ENCODE assay signal across 8 cellular contexts in genomic region chr7:158829342-158830210, GRCh38. TPM values are rescaled to one million over a fixed set of nuclear protein-coding genes. Genes with fewer than 3 reads are reported as not detected.
DNase-seq lines count a peak whose midpoint lies in the region; ATAC-seq and TF ChIP-seq lines count a peak whose summit lies in the region.

TSS of gene ESYT2 (minus strand) at chr7:158829509. CDS start at chr7:158829418, 91 bp downstream.

- peak within 1 kb of the TSS; percentile 89 for H3K27ac Mint-ChIP-seq in activated T-helper 17 cell treated with anti-CD3 and anti-CD28 coated beads, Interleukin-2, amount 50 U/mL, for 72 hours
- H3K27ac Mint-ChIP-seq in nephron, result peak within 1 kb of the TSS; percentile 72 to 93 (median 91)
- H3K27ac Mint-ChIP-seq in stimulated activated naive CD8-positive, alpha-beta T cell treated with anti-CD3 and anti-CD28 coated beads, Interleukin-15, amount 100 ng/mL, for 72 hours, result peak within 1 kb of the TSS; percentile 93 to 96

- H3K36me3 Mint-ChIP-seq in activated T-helper 17 cell treated with anti-CD3 and anti-CD28 coated beads, Interleukin-2, amount 50 U/mL, for 72 hours (ENCODE audit: low read depth), result peaks cover 32% of the 10 kb centered on the region
- H3K36me3 Mint-ChIP-seq in nephron (ENCODE audit: low read depth), result no peaks in the 10 kb centered on the region

- ATAC-seq in activated T-helper 17 cell treated with anti-CD3 and anti-CD28 coated beads, Interleukin-2, amount 50 U/mL, for 72 hours (replicated peaks), result peak; percentile 87
- peak; percentile 89 for ATAC-seq in stimulated activated naive CD8-positive, alpha-beta T cell treated with anti-CD3 and anti-CD28 coated beads, Interleukin-15, amount 100 ng/mL, for 72 hours

- DNase-seq in EH (ENCODE audit: low read depth), result peak; percentile 97
- peak; percentile 99 for DNase-seq in GM23248
- DNase-seq in Kasumi-1 (lab: John Stamatoyannopoulos, UW), result peak; percentile 82 to 89
- DNase-seq in RPMI8226, result peak; percentile 99
- peak; percentile 95 for DNase-seq in fibroblast of mammary gland (ENCODE audit: low read depth)
- peak; percentile 97 to 100 for DNase-seq in stimulated activated naive CD8-positive, alpha-beta T cell treated with anti-CD3 and anti-CD28 coated beads, Interleukin-15, amount 100 ng/mL, for 72 hours

- H3K4me1 Mint-ChIP-seq in activated T-helper 17 cell treated with anti-CD3 and anti-CD28 coated beads, Interleukin-2, amount 50 U/mL, for 72 hours, result peaks cover 12% of the 10 kb centered on the region
- H3K4me1 Mint-ChIP-seq in nephron, result peaks cover 11% of the 10 kb centered on the region
- peaks cover 49% of the 10 kb centered on the region for H3K4me1 Mint-ChIP-seq in stimulated activated naive CD8-positive, alpha-beta T cell treated with anti-CD3 and anti-CD28 coated beads, Interleukin-15, amount 100 ng/mL, for 72 hours

- in situ Hi-C loops in GM23248 (cut with MboI), result no loop called here

- TF ChIP-seq CTCF in fibroblast of mammary gland (conservative IDR thresholded peaks at IDR 0.05; ENCODE audit: control insufficient read depth, insufficient read depth, low read depth, low read length), result no peak
- TF ChIP-seq CTCF in nephron (IDR thresholded peaks at IDR 0.05; ENCODE audit: unreplicated experiment in 3 of 3), result no peak

- no peaks in the 10 kb centered on the region for H3K27me3 ChIP-seq in GM23248 (replicated peaks; ENCODE audit: insufficient read depth)

- peak within 1 kb of the TSS; percentile 90 for H3K4me3 ChIP-seq in GM23248
- peak within 1 kb of the TSS; percentile 55 for H3K4me3 ChIP-seq in fibroblast of mammary gland (ENCODE audit: control insufficient read depth, low read depth, low read length)

- 1% methylated on average over 35 to 62 of the region's 120 CpGs for WGBS in GM23248 (ENCODE audit: low coverage in 1 of 2, low lambda C conversion rate in 2 of 2, missing lambda C conversion rate in 2 of 2), 2 experiments

- H3K9me3 Mint-ChIP-seq in activated T-helper 17 cell treated with anti-CD3 and anti-CD28 coated beads, Interleukin-2, amount 50 U/mL, for 72 hours, result no peaks in the 10 kb centered on the region
- no peaks in the 10 kb centered on the region for H3K9me3 Mint-ChIP-seq in nephron
- H3K9me3 Mint-ChIP-seq in stimulated activated naive CD8-positive, alpha-beta T cell treated with anti-CD3 and anti-CD28 coated beads, Interleukin-15, amount 100 ng/mL, for 72 hours, result no peaks in the 10 kb centered on the region

- no peaks in the 10 kb centered on the region for H4K20me1 ChIP-seq in GM23248 (ENCODE audit: insufficient read depth)

- no peaks in the 10 kb centered on the region for H3K27me3 Mint-ChIP-seq in activated T-helper 17 cell treated with anti-CD3 and anti-CD28 coated beads, Interleukin-2, amount 50 U/mL, for 72 hours
- no peaks in the 10 kb centered on the region for H3K27me3 Mint-ChIP-seq in nephron (ENCODE audit: low read depth)
- no peaks in the 10 kb centered on the region for H3K27me3 Mint-ChIP-seq in stimulated activated naive CD8-positive, alpha-beta T cell treated with anti-CD3 and anti-CD28 coated beads, Interleukin-15, amount 100 ng/mL, for 72 hours

- no peaks in the 10 kb centered on the region for H3K9me2 ChIP-seq in GM23248 (ENCODE audit: insufficient read depth)

- H3K36me3 ChIP-seq in GM23248 (ENCODE audit: low read depth), result no peaks in the 10 kb centered on the region

- H3K9me3 ChIP-seq in GM23248 (ENCODE audit: low read depth), result no peaks in the 10 kb centered on the region

- H3K4me2 ChIP-seq in GM23248 (ENCODE audit: unreplicated experiment), result peak within 1 kb of the TSS; percentile 89

- H3K4me3 Mint-ChIP-seq in activated T-helper 17 cell treated with anti-CD3 and anti-CD28 coated beads, Interleukin-2, amount 50 U/mL, for 72 hours, result peak within 1 kb of the TSS; percentile 84
- peak within 1 kb of the TSS; percentile 86 to 90 (median 90) for H3K4me3 Mint-ChIP-seq in nephron
- H3K4me3 Mint-ChIP-seq in stimulated activated naive CD8-positive, alpha-beta T cell treated with anti-CD3 and anti-CD28 coated beads, Interleukin-15, amount 100 ng/mL, for 72 hours, result peak within 1 kb of the TSS; percentile 91 to 97

- H3K27ac ChIP-seq in GM23248, result peak within 1 kb of the TSS; percentile 96

- H3K79me2 ChIP-seq in GM23248 (ENCODE audit: insufficient read depth), result peaks cover 41% of the 10 kb centered on the region

- peak within 1 kb of the TSS; percentile 69 for H2AFZ ChIP-seq in GM23248

- peaks cover 21% of the 10 kb centered on the region for H3F3A ChIP-seq in GM23248 (ENCODE audit: insufficient read depth)

- 0 out of 2 replicates have a peak, but pooled peaks cover 9% of the 10 kb centered on the region for H3K4me1 ChIP-seq in GM23248 (ENCODE audit: insufficient read depth)

- H3K9ac ChIP-seq in GM23248, result peak within 1 kb of the TSS; percentile 92

RNA-seq across cellular contexts. Expression of gene ESYT2, which starts in this region (rescaled TPM):
- 118 and 129 TPM in 2 replicates for total RNA-seq in GM23248 (2014; rRNA removed; shearing (Covaris generic))
- 48.7 and 49.9 TPM in 2 replicates for polyA plus RNA-seq in GM23248 (2016; fragmentation: Nextera tagmentation; extraction: Ambion mirVana)
- total RNA-seq in activated T-helper 17 cell treated with anti-CD3 and anti-CD28 coated beads, Interleukin-2, amount 50 U/mL, for 72 hours, result 100 to 1,000 TPM in 1 of 2 donors, 10 to 100 TPM in 1; 63.0 to 119 TPM

Comparison
In these comparisons a context has a peak if more than half of its experiments do, and no peak if none do; other contexts are left out.
1. Peak in every context shown above with its lines: DNase-seq, ATAC-seq, H3K4me3 ChIP-seq and H3K27ac ChIP-seq.